ENCODE assay signal across 12 cellular contexts in genomic region chr5:150139334-150139733, GRCh38. TPM values are rescaled to one million over a fixed set of nuclear protein-coding genes. Genes with fewer than 3 reads are reported as not detected.
DNase-seq lines count a peak whose midpoint lies in the region; ATAC-seq, FAIRE-seq and TF ChIP-seq lines count a peak whose summit lies in the region.
"Had no signal": no experiment of that assay in that cellular context is flagged by ENCODE, and none has a peak within 500 bp of the region (broad histone marks: within the 10 kb centered on the region; RNA-seq: fewer than 3 reads in every experiment).

No MANE protein-coding gene starts in this region.

- no peak overlapping the region for H3K4me3 Mint-ChIP-seq in natural killer cell
- H3K4me3 Mint-ChIP-seq in activated CD4-positive, alpha-beta memory T cell treated with anti-CD3 and anti-CD28 coated beads for 36 hours = no peak overlapping the region

- intact Hi-C loops in upper lobe of right lung (cut with DNase I) (no loop called here), natural killer cell (cut with micrococcal nuclease) (no loop called here)
- intact Hi-C loops in activated CD4-positive, alpha-beta memory T cell treated with anti-CD3 and anti-CD28 coated beads for 36 hours (cut with micrococcal nuclease) = no loop called here

- WGBS in ectodermal cell, 2 experiments = 64 to 73% methylated on average over 6 of the region's 6 CpGs

- no peak overlapping the region for H3K27ac Mint-ChIP-seq in natural killer cell
- no peak overlapping the region for H3K27ac Mint-ChIP-seq in activated CD4-positive, alpha-beta memory T cell treated with anti-CD3 and anti-CD28 coated beads for 36 hours

- no peak for ATAC-seq in upper lobe of right lung
- no peak for ATAC-seq in natural killer cell

- H3K27me3 Mint-ChIP-seq in natural killer cell (ENCODE audit: low read depth in 2 of 2) = peaks cover 0 to 4% of the 10 kb centered on the region in 2 donors
- H3K27me3 Mint-ChIP-seq in activated CD4-positive, alpha-beta memory T cell treated with anti-CD3 and anti-CD28 coated beads for 36 hours = peaks cover 2% of the 10 kb centered on the region

- CTCF ChIA-PET in activated CD4-positive, alpha-beta memory T cell treated with anti-CD3 and anti-CD28 coated beads for 36 hours (lab: Charles Lee) = interaction anchor here (1.2 kb wide), 1 partner anchor 10 kb away, joined by 4 read pairs; no protein-coding TSS in a partner anchor

- H3K36me3 Mint-ChIP-seq in natural killer cell = no peaks in the 10 kb centered on the region
- H3K36me3 Mint-ChIP-seq in activated CD4-positive, alpha-beta memory T cell treated with anti-CD3 and anti-CD28 coated beads for 36 hours = no peaks in the 10 kb centered on the region

- peaks cover 23 to 33% of the 10 kb centered on the region in 2 donors for H3K4me1 Mint-ChIP-seq in natural killer cell
- H3K4me1 Mint-ChIP-seq in activated CD4-positive, alpha-beta memory T cell treated with anti-CD3 and anti-CD28 coated beads for 36 hours (ENCODE audit: low read depth) = no peaks in the 10 kb centered on the region

- no peaks in the 10 kb centered on the region for H3K9me3 Mint-ChIP-seq in natural killer cell
- no peaks in the 10 kb centered on the region for H3K9me3 Mint-ChIP-seq in activated CD4-positive, alpha-beta memory T cell treated with anti-CD3 and anti-CD28 coated beads for 36 hours

- H3K27me3 ChIP-seq in NT2/D1 (ENCODE audit: insufficient read depth, insufficient read length) = peaks cover 6% of the 10 kb centered on the region
- no peaks in the 10 kb centered on the region for H3K27me3 ChIP-seq in ectodermal cell (ENCODE audit: control insufficient read depth, insufficient read depth, low read length, poor library complexity, severe bottlenecking)
- H3K27me3 ChIP-seq in upper lobe of right lung = no peaks in the 10 kb centered on the region

- FAIRE-seq in GM19239 (lab: Jason Lieb, UNC) = no peak
- FAIRE-seq: islet of Langerhans had no signal

- DNase-seq in NT2/D1 (ENCODE audit: low read depth, low spot score) = no peak
- peak; percentile 57 for DNase-seq in myocyte (ENCODE audit: low read depth)
- no peak for DNase-seq in upper lobe of right lung
- no peak for DNase-seq in natural killer cell
- no peak for DNase-seq in activated CD4-positive, alpha-beta memory T cell treated with anti-CD3 and anti-CD28 coated beads for 36 hours
- DNase-seq in GM19239 (ENCODE audit: insufficient read length, low spot score) = no peak
- DNase-seq: NCI-H1417; SHP77 treated with DMSO at 0.1 percent for 48 hours; stimulated activated CD4-positive, alpha-beta T cell treated with anti-CD3 and anti-CD28 coated beads, Interleukin-4, amount 100 ng/mL, for 24 hours had no signal

- POLR2A ChIA-PET in activated CD4-positive, alpha-beta memory T cell treated with anti-CD3 and anti-CD28 coated beads for 36 hours (lab: Charles Lee) = no interaction called here

- H3K9ac ChIP-seq in NT2/D1 (ENCODE audit: insufficient read length, low read depth) = peak overlapping the region; percentile 44

- TF ChIP-seq CTCF in upper lobe of right lung (IDR thresholded peaks at IDR 0.05) (no peak), natural killer cell (IDR thresholded peaks at IDR 0.05) (no peak)

- H3K4me3 ChIP-seq in NT2/D1 (ENCODE audit: insufficient read length, low read depth) = no peak overlapping the region
- H3K4me3 ChIP-seq in ectodermal cell (ENCODE audit: insufficient read depth, low read depth, low read length) = no peak overlapping the region
- H3K4me3 ChIP-seq in upper lobe of right lung = no peak overlapping the region

- H3K4me1 ChIP-seq in NT2/D1 (ENCODE audit: insufficient read depth, insufficient read length) (peaks cover 45% of the 10 kb centered on the region), ectodermal cell (ENCODE audit: control insufficient read depth, insufficient read depth, low read length) (peaks cover 74% of the 10 kb centered on the region), upper lobe of right lung (peaks cover 67% of the 10 kb centered on the region)

- no peaks in the 10 kb centered on the region for H3K9me3 ChIP-seq in NT2/D1 (ENCODE audit: insufficient read depth, low read length)
- no peaks in the 10 kb centered on the region for H3K9me3 ChIP-seq in ectodermal cell (ENCODE audit: control insufficient read depth, low read length)
- no peaks in the 10 kb centered on the region for H3K9me3 ChIP-seq in upper lobe of right lung

- H3K36me3 ChIP-seq in NT2/D1 (ENCODE audit: insufficient read depth, insufficient read length, low read length) = peaks cover 28% of the 10 kb centered on the region
- H3K36me3 ChIP-seq in ectodermal cell (ENCODE audit: control insufficient read depth, insufficient read depth, low read length) = no peaks in the 10 kb centered on the region
- H3K36me3 ChIP-seq in upper lobe of right lung = no peaks in the 10 kb centered on the region

- H3K27ac ChIP-seq in ectodermal cell (ENCODE audit: insufficient read depth, low read depth, low read length, poor library complexity, severe bottlenecking) (peak overlapping the region; percentile 22), upper lobe of right lung (peak overlapping the region; percentile 70)

RNA-seq across cellular contexts. Expression of gene PDGFRB, which starts 16.3 kb away (rescaled TPM):
- polyA plus RNA-seq in ectodermal cell (2013, experiment 1 of 4) = 25.9 TPM
- polyA plus RNA-seq in ectodermal cell (2013, experiment 2 of 4) = 22.1 TPM
- 20.5 TPM for polyA plus RNA-seq in ectodermal cell (2013, experiment 3 of 4)
- 21.8 TPM for polyA plus RNA-seq in ectodermal cell (2013, experiment 4 of 4)
- 26.1 and 34.0 TPM in 2 replicates for total RNA-seq in myocyte
- 138 TPM for polyA plus RNA-seq in myocyte (2012)
- total RNA-seq in upper lobe of right lung = 120 TPM
- 10 to 100 TPM; 44.8 to 93.1 (median 61.6) TPM for total RNA-seq in natural killer cell
- total RNA-seq in activated CD4-positive, alpha-beta memory T cell treated with anti-CD3 and anti-CD28 coated beads for 36 hours = under 1 TPM; 0.21 to 0.34 TPM

RNA-seq across cellular contexts. Expression of gene CDX1, which starts 27.2 kb away (rescaled TPM):
- 0.81 TPM for polyA plus RNA-seq in ectodermal cell (2013, experiment 1 of 4)
- 1.6 TPM for polyA plus RNA-seq in ectodermal cell (2013, experiment 2 of 4)
- 0.43 TPM for polyA plus RNA-seq in ectodermal cell (2013, experiment 3 of 4)
- 0.57 TPM for polyA plus RNA-seq in ectodermal cell (2013, experiment 4 of 4)
- total RNA-seq in myocyte = 0.36 TPM in 1 of 2 replicates, not detected in the other
- 0.18 TPM for polyA plus RNA-seq in myocyte (2012)
- total RNA-seq in upper lobe of right lung = not detected
- total RNA-seq in natural killer cell = not detected
- not detected for total RNA-seq in activated CD4-positive, alpha-beta memory T cell treated with anti-CD3 and anti-CD28 coated beads for 36 hours
- total RNA-seq: activated CD8-positive, alpha-beta memory T cell treated with anti-CD3 and anti-CD28 coated beads for 36 hours had no signal

RNA-seq across cellular contexts. Expression of gene SLC6A7, which starts 50.5 kb away (rescaled TPM):
- polyA plus RNA-seq in ectodermal cell (2013, experiment 1 of 4) = not detected
- not detected for polyA plus RNA-seq in ectodermal cell (2013, experiment 2 of 4)
- polyA plus RNA-seq in ectodermal cell (2013, experiment 3 of 4) = not detected
- polyA plus RNA-seq in ectodermal cell (2013, experiment 4 of 4) = 0.04 TPM
- 0.10 TPM in 1 of 2 replicates, not detected in the other for total RNA-seq in myocyte
- polyA plus RNA-seq in myocyte (2012) = not detected
- total RNA-seq in upper lobe of right lung = not detected
- not detected for total RNA-seq in natural killer cell
- total RNA-seq in activated CD4-positive, alpha-beta memory T cell treated with anti-CD3 and anti-CD28 coated beads for 36 hours = not detected
- total RNA-seq: activated CD8-positive, alpha-beta memory T cell treated with anti-CD3 and anti-CD28 coated beads for 36 hours had no signal

RNA-seq across cellular contexts. Expression of gene CSF1R, which starts 53.0 kb away (rescaled TPM):
- not detected for polyA plus RNA-seq in ectodermal cell (2013, experiment 1 of 4)
- not detected for polyA plus RNA-seq in ectodermal cell (2013, experiment 2 of 4)
- polyA plus RNA-seq in ectodermal cell (2013, experiment 3 of 4) = not detected
- not detected for polyA plus RNA-seq in ectodermal cell (2013, experiment 4 of 4)
- total RNA-seq in myocyte (not detected in 2 replicates), upper lobe of right lung (48.7 TPM), natural killer cell (10 to 100 TPM in 1 of 3 donors, 1 to 10 TPM in 2; 4.9 to 39.0 (median 7.8) TPM)
- 0.78 TPM for polyA plus RNA-seq in myocyte (2012)
- under 1 TPM; 0.41 to 0.78 TPM for total RNA-seq in activated CD4-positive, alpha-beta memory T cell treated with anti-CD3 and anti-CD28 coated beads for 36 hours
- total RNA-seq: activated CD8-positive, alpha-beta memory T cell treated with anti-CD3 and anti-CD28 coated beads for 36 hours had no signal

Comparison
In these comparisons a context has a peak if more than half of its experiments do, and no peak if none do; other contexts are left out.
1. RNA of gene PDGFRB, which starts 16.3 kb away (total RNA-seq): 120 TPM in upper lobe of right lung (single experiment), 44.8 to 93.1 TPM in natural killer cell and 26.1 to 34.0 TPM in myocyte; 0.21 to 0.34 TPM in activated CD4-positive, alpha-beta memory T cell treated with anti-CD3 and anti-CD28 coated beads for 36 hours; every median in the first group is over 10 times any median in the second.